ENCODE assay signal across 16 cellular contexts in genomic region chr16:56679813-56680212, GRCh38. TPM values are rescaled to one million over a fixed set of nuclear protein-coding genes. Genes with fewer than 3 reads are reported as not detected.
DNase-seq lines count a peak whose midpoint lies in the region; ATAC-seq and TF ChIP-seq lines count a peak whose summit lies in the region.
"Had no signal": no experiment of that assay in that cellular context is flagged by ENCODE, and none has a peak within 500 bp of the region (broad histone marks: within the 10 kb centered on the region; RNA-seq: fewer than 3 reads in every experiment).

No MANE protein-coding gene starts in this region.

- H3K27ac Mint-ChIP-seq in natural killer cell treated with Interleukin-12 subunit alpha and Interleukin-12 subunit beta and Interleukin-15 and Interleukin-18, amount 100 ng/mL, for 72 hours, result peak overlapping the region; percentile 49 to 57
- H3K27ac Mint-ChIP-seq in natural killer cell, result no peak overlapping the region
- no peak overlapping the region for H3K27ac Mint-ChIP-seq in activated T-helper 1 cell treated with anti-CD3 and anti-CD28 coated beads, Interleukin-12 subunit alpha, Interleukin-12 subunit beta, Interleukin-2, Interleukin-4 antibody, amounts not matched to agents 30 ng/mL and 10 ng/mL and 1 ng/mL, durations not matched to agents 14 hours and 24 hours and 36 hours
- H3K27ac Mint-ChIP-seq: stimulated activated naive CD8-positive, alpha-beta T cell treated with anti-CD3 and anti-CD28 coated beads, Interleukin-15, Interleukin-2, amounts not matched to agents 100 ng/mL and 50 ng/mL, for 24 hours had no signal

- peak overlapping the region in 8 of 10 donors; percentile 5 to 84 (median 54) for H3K27ac ChIP-seq in heart right ventricle
- H3K27ac ChIP-seq: ovary, SK-N-MC, spleen had no signal

- ATAC-seq in natural killer cell treated with Interleukin-12 subunit alpha and Interleukin-12 subunit beta and Interleukin-15 and Interleukin-18, amount 100 ng/mL, for 72 hours, result peak; percentile 44 to 71
- ATAC-seq in natural killer cell (no peak), heart right ventricle (peak in 5 of 8 donors; percentile 20 to 58 (median 30)), SK-N-SH treated with all-trans-retinoic acid at 6 μM for 48 hours (no peak), HG02938 (IDR thresholded peaks at IDR 0.05; ENCODE audit: unreplicated experiment) (no peak), GM18511 (IDR thresholded peaks at IDR 0.05; ENCODE audit: unreplicated experiment) (no peak)

- H3K27me3 ChIP-seq in heart right ventricle, result peaks cover 0 to 23% (median 15%) of the 10 kb centered on the region in 7 donors
- H3K27me3 ChIP-seq: ovary had no signal

- no peak overlapping the region for H3K4me3 Mint-ChIP-seq in natural killer cell treated with Interleukin-12 subunit alpha and Interleukin-12 subunit beta and Interleukin-15 and Interleukin-18, amount 100 ng/mL, for 72 hours
- no peak overlapping the region for H3K4me3 Mint-ChIP-seq in natural killer cell
- H3K4me3 Mint-ChIP-seq in activated T-helper 1 cell treated with anti-CD3 and anti-CD28 coated beads, Interleukin-12 subunit alpha, Interleukin-12 subunit beta, Interleukin-2, Interleukin-4 antibody, amounts not matched to agents 30 ng/mL and 10 ng/mL and 1 ng/mL, durations not matched to agents 14 hours and 24 hours and 36 hours, result no peak overlapping the region
- H3K4me3 Mint-ChIP-seq: stimulated activated naive CD8-positive, alpha-beta T cell treated with anti-CD3 and anti-CD28 coated beads, Interleukin-15, Interleukin-2, amounts not matched to agents 100 ng/mL and 50 ng/mL, for 24 hours had no signal

- no peak for TF ChIP-seq CTCF in natural killer cell (IDR thresholded peaks at IDR 0.05)
- no peak for TF ChIP-seq CTCF in heart right ventricle (IDR thresholded peaks at IDR 0.05)

- H3K4me1 ChIP-seq in heart right ventricle, result peaks cover 0 to 55% (median 35%) of the 10 kb centered on the region in 9 donors

- intact Hi-C loops in natural killer cell (cut with micrococcal nuclease), result no loop called here
- intact Hi-C loops in heart right ventricle (cut with DNase I), result loop anchor here in 7 of 10 donors (5.0 kb wide), 4 partner anchors 38 to 78 kb away; partner anchors contain the start of genes MT2A (in 4 of the 7) and MT1E (in 2 of the 7)
- intact Hi-C loops in activated T-helper 1 cell treated with anti-CD3 and anti-CD28 coated beads, Interleukin-12 subunit alpha, Interleukin-12 subunit beta, Interleukin-2, Interleukin-4 antibody, amounts not matched to agents 30 ng/mL and 10 ng/mL and 1 ng/mL, durations not matched to agents 14 hours and 24 hours and 36 hours (cut with micrococcal nuclease), result loop anchor here (5.0 kb wide), 1 partner anchor 857 kb away; the partner anchor contains the start of gene CCDC102A

- peaks cover 7 to 9% of the 10 kb centered on the region in 2 donors for H3K27me3 Mint-ChIP-seq in natural killer cell treated with Interleukin-12 subunit alpha and Interleukin-12 subunit beta and Interleukin-15 and Interleukin-18, amount 100 ng/mL, for 72 hours
- peaks cover 7 to 14% of the 10 kb centered on the region in 2 donors for H3K27me3 Mint-ChIP-seq in natural killer cell (ENCODE audit: low read depth in 2 of 2)
- H3K27me3 Mint-ChIP-seq in activated T-helper 1 cell treated with anti-CD3 and anti-CD28 coated beads, Interleukin-12 subunit alpha, Interleukin-12 subunit beta, Interleukin-2, Interleukin-4 antibody, amounts not matched to agents 30 ng/mL and 10 ng/mL and 1 ng/mL, durations not matched to agents 14 hours and 24 hours and 36 hours (ENCODE audit: insufficient read depth), result peaks cover 7% of the 10 kb centered on the region

- no peaks in the 10 kb centered on the region for H3K9me3 ChIP-seq in heart right ventricle
- H3K9me3 ChIP-seq: ovary, spleen had no signal

- 62 to 63% methylated on average over 6 of the region's 6 CpGs for WGBS in heart right ventricle, 2 donors

- peaks cover 32 to 52% of the 10 kb centered on the region in 2 donors for H3K4me1 Mint-ChIP-seq in natural killer cell treated with Interleukin-12 subunit alpha and Interleukin-12 subunit beta and Interleukin-15 and Interleukin-18, amount 100 ng/mL, for 72 hours (ENCODE audit: low read depth in 2 of 2)
- peaks cover 14 to 29% of the 10 kb centered on the region in 2 donors for H3K4me1 Mint-ChIP-seq in natural killer cell
- peaks cover 50% of the 10 kb centered on the region for H3K4me1 Mint-ChIP-seq in activated T-helper 1 cell treated with anti-CD3 and anti-CD28 coated beads, Interleukin-12 subunit alpha, Interleukin-12 subunit beta, Interleukin-2, Interleukin-4 antibody, amounts not matched to agents 30 ng/mL and 10 ng/mL and 1 ng/mL, durations not matched to agents 14 hours and 24 hours and 36 hours (ENCODE audit: low read depth)

- H3K4me3 ChIP-seq in heart right ventricle, result no peak overlapping the region
- H3K4me3 ChIP-seq: ovary, SK-N-MC, spleen had no signal

- no peaks in the 10 kb centered on the region for H3K36me3 ChIP-seq in heart right ventricle
- H3K36me3 ChIP-seq: ovary, spleen had no signal

- no peaks in the 10 kb centered on the region for H3K36me3 Mint-ChIP-seq in natural killer cell treated with Interleukin-12 subunit alpha and Interleukin-12 subunit beta and Interleukin-15 and Interleukin-18, amount 100 ng/mL, for 72 hours
- H3K36me3 Mint-ChIP-seq in natural killer cell, result no peaks in the 10 kb centered on the region
- H3K36me3 Mint-ChIP-seq in activated T-helper 1 cell treated with anti-CD3 and anti-CD28 coated beads, Interleukin-12 subunit alpha, Interleukin-12 subunit beta, Interleukin-2, Interleukin-4 antibody, amounts not matched to agents 30 ng/mL and 10 ng/mL and 1 ng/mL, durations not matched to agents 14 hours and 24 hours and 36 hours (ENCODE audit: low read depth), result peaks cover 9% of the 10 kb centered on the region
- H3K36me3 Mint-ChIP-seq: brain had no signal

- DNase-seq in natural killer cell treated with Interleukin-12 subunit alpha and Interleukin-12 subunit beta and Interleukin-15 and Interleukin-18, amount 100 ng/mL, for 72 hours (ENCODE audit: low spot score), result no peak
- DNase-seq in natural killer cell (no peak), NOMO-1 treated with DMSO at 0.1 percent for 48 hours (lab: John Stamatoyannopoulos, UW; ENCODE audit: unreplicated experiment) (peak; percentile 48), heart right ventricle (peak in 1 of 2 donors; percentile 16)
- no peak for DNase-seq in activated T-helper 1 cell treated with anti-CD3 and anti-CD28 coated beads, Interleukin-12 subunit alpha, Interleukin-12 subunit beta, Interleukin-2, Interleukin-4 antibody, amounts not matched to agents 30 ng/mL and 10 ng/mL and 1 ng/mL, durations not matched to agents 14 hours and 24 hours and 36 hours (ENCODE audit: low spot score)
- DNase-seq: activated naive CD4-positive, alpha-beta T cell treated with anti-CD3 and anti-CD28 coated beads, Interleukin-2, amount 50 U/mL, for 16 hours; NCI-H1092 treated with DMSO at 0.1 percent for 48 hours; NCI-H2171 treated with DMSO at 0.1 percent for 48 hours; ovary; spleen had no signal

- no peaks in the 10 kb centered on the region for H3K9me3 Mint-ChIP-seq in natural killer cell treated with Interleukin-12 subunit alpha and Interleukin-12 subunit beta and Interleukin-15 and Interleukin-18, amount 100 ng/mL, for 72 hours
- no peaks in the 10 kb centered on the region for H3K9me3 Mint-ChIP-seq in natural killer cell
- no peaks in the 10 kb centered on the region for H3K9me3 Mint-ChIP-seq in activated T-helper 1 cell treated with anti-CD3 and anti-CD28 coated beads, Interleukin-12 subunit alpha, Interleukin-12 subunit beta, Interleukin-2, Interleukin-4 antibody, amounts not matched to agents 30 ng/mL and 10 ng/mL and 1 ng/mL, durations not matched to agents 14 hours and 24 hours and 36 hours
- H3K9me3 Mint-ChIP-seq: stimulated activated naive CD8-positive, alpha-beta T cell treated with anti-CD3 and anti-CD28 coated beads, Interleukin-15, Interleukin-2, amounts not matched to agents 100 ng/mL and 50 ng/mL, for 24 hours had no signal

RNA-seq across cellular contexts. Expression of gene MT1X, which starts 2.5 kb away (rescaled TPM):
- total RNA-seq in natural killer cell treated with Interleukin-12 subunit alpha and Interleukin-12 subunit beta and Interleukin-15 and Interleukin-18, amount 100 ng/mL, for 72 hours, result 10 to 100 TPM; 60.6 to 66.3 TPM
- total RNA-seq in natural killer cell (10 to 100 TPM; 17.6 to 23.1 (median 20.0) TPM), heart right ventricle (100 to 1,000 TPM in 4 of 10 donors, 10 to 100 TPM in 6; 15.8 to 616 (median 71.4) TPM)
- 100 to 1,000 TPM; 162 to 239 TPM for polyA plus RNA-seq in heart right ventricle
- 60.7 and 70.4 TPM in 2 replicates for total RNA-seq in activated T-helper 1 cell treated with anti-CD3 and anti-CD28 coated beads, Interleukin-12 subunit alpha, Interleukin-12 subunit beta, Interleukin-2, Interleukin-4 antibody, amounts not matched to agents 30 ng/mL and 10 ng/mL and 1 ng/mL, durations not matched to agents 14 hours and 24 hours and 36 hours

RNA-seq across cellular contexts. Expression of gene MT1H, which starts 10.2 kb away (rescaled TPM):
- total RNA-seq in natural killer cell treated with Interleukin-12 subunit alpha and Interleukin-12 subunit beta and Interleukin-15 and Interleukin-18, amount 100 ng/mL, for 72 hours, result not detected
- total RNA-seq in natural killer cell, result not detected
- total RNA-seq in heart right ventricle, result 1 to 10 TPM in 1 of 10 donors, not detected in 9; 2.4 TPM
- polyA plus RNA-seq in heart right ventricle, result not detected
- total RNA-seq in activated T-helper 1 cell treated with anti-CD3 and anti-CD28 coated beads, Interleukin-12 subunit alpha, Interleukin-12 subunit beta, Interleukin-2, Interleukin-4 antibody, amounts not matched to agents 30 ng/mL and 10 ng/mL and 1 ng/mL, durations not matched to agents 14 hours and 24 hours and 36 hours, result 1.4 TPM in 1 of 2 replicates, not detected in the other
- total RNA-seq: spleen had no signal
- polyA plus RNA-seq: ovary had no signal

RNA-seq across cellular contexts. Expression of gene MT1G, which starts 11.9 kb away (rescaled TPM):
- 1 to 10 TPM; 3.3 to 7.5 TPM for total RNA-seq in natural killer cell treated with Interleukin-12 subunit alpha and Interleukin-12 subunit beta and Interleukin-15 and Interleukin-18, amount 100 ng/mL, for 72 hours
- total RNA-seq in natural killer cell (1 to 10 TPM in 1 of 3 donors, under 1 TPM in 1, not detected in 1; 0.80 to 1.5 TPM), heart right ventricle (1 to 10 TPM in 3 of 10 donors, under 1 TPM in 1, not detected in 6; 0.95 to 9.0 (median 1.0) TPM)
- polyA plus RNA-seq in heart right ventricle, result 1 to 10 TPM; 3.6 to 3.7 TPM
- 28.5 and 29.1 TPM in 2 replicates for total RNA-seq in activated T-helper 1 cell treated with anti-CD3 and anti-CD28 coated beads, Interleukin-12 subunit alpha, Interleukin-12 subunit beta, Interleukin-2, Interleukin-4 antibody, amounts not matched to agents 30 ng/mL and 10 ng/mL and 1 ng/mL, durations not matched to agents 14 hours and 24 hours and 36 hours

RNA-seq across cellular contexts. Expression of gene MT1F, which starts 22.1 kb away (rescaled TPM):
- total RNA-seq in natural killer cell treated with Interleukin-12 subunit alpha and Interleukin-12 subunit beta and Interleukin-15 and Interleukin-18, amount 100 ng/mL, for 72 hours, result 10 to 100 TPM; 11.1 to 19.9 TPM
- total RNA-seq in natural killer cell (1 to 10 TPM; 3.8 to 8.0 (median 5.4) TPM), heart right ventricle (1 to 10 TPM in 9 of 10 donors, under 1 TPM in 1; 0.98 to 7.7 (median 2.4) TPM)
- polyA plus RNA-seq in heart right ventricle, result 1 to 10 TPM; 2.0 to 2.4 TPM
- 4.3 and 5.2 TPM in 2 replicates for total RNA-seq in activated T-helper 1 cell treated with anti-CD3 and anti-CD28 coated beads, Interleukin-12 subunit alpha, Interleukin-12 subunit beta, Interleukin-2, Interleukin-4 antibody, amounts not matched to agents 30 ng/mL and 10 ng/mL and 1 ng/mL, durations not matched to agents 14 hours and 24 hours and 36 hours

RNA-seq across cellular contexts. Expression of gene MT1B, which starts 28.1 kb away (rescaled TPM):
- total RNA-seq in natural killer cell treated with Interleukin-12 subunit alpha and Interleukin-12 subunit beta and Interleukin-15 and Interleukin-18, amount 100 ng/mL, for 72 hours, result not detected
- not detected for total RNA-seq in natural killer cell
- not detected for total RNA-seq in heart right ventricle
- not detected for polyA plus RNA-seq in heart right ventricle
- not detected in 2 replicates for total RNA-seq in activated T-helper 1 cell treated with anti-CD3 and anti-CD28 coated beads, Interleukin-12 subunit alpha, Interleukin-12 subunit beta, Interleukin-2, Interleukin-4 antibody, amounts not matched to agents 30 ng/mL and 10 ng/mL and 1 ng/mL, durations not matched to agents 14 hours and 24 hours and 36 hours
- total RNA-seq: ovary, spleen had no signal
- polyA plus RNA-seq: ovary, spleen had no signal

Comparison
In these comparisons a context has a peak if more than half of its experiments do, and no peak if none do; other contexts are left out.
1. ATAC-seq: peak in natural killer cell treated with Interleukin-12 subunit alpha and Interleukin-12 subunit beta and Interleukin-15 and Interleukin-18, amount 100 ng/mL, for 72 hours (2 of 2) and heart right ventricle (5 of 8); none in natural killer cell (0 of 3), SK-N-SH treated with all-trans-retinoic acid at 6 μM for 48 hours (single experiment), HG02938 (single experiment) and GM18511 (single experiment).
2. H3K27ac Mint-ChIP-seq: peak in natural killer cell treated with Interleukin-12 subunit alpha and Interleukin-12 subunit beta and Interleukin-15 and Interleukin-18, amount 100 ng/mL, for 72 hours (2 of 2); none in natural killer cell (0 of 2) and activated T-helper 1 cell treated with anti-CD3 and anti-CD28 coated beads, Interleukin-12 subunit alpha, Interleukin-12 subunit beta, Interleukin-2, Interleukin-4 antibody, amounts not matched to agents 30 ng/mL and 10 ng/mL and 1 ng/mL, durations not matched to agents 14 hours and 24 hours and 36 hours (single experiment).